8 cellular contexts compared by ENCODE assay signal in genomic region chr22:28019881-28020861, GRCh38.
DNase-seq lines count a peak whose midpoint lies in the region; ATAC-seq and TF ChIP-seq lines count a peak whose summit lies in the region.

No MANE protein-coding gene starts in this region.

- POLR2A ChIA-PET in IMR-90 (lab: Charles Lee; ENCODE audit: unreplicated experiment): no interaction called here

- ATAC-seq in IMR-90 (ENCODE audit: low read depth) (peak; percentile 95), aorta (ENCODE audit: low FRiP score) (peak; percentile 79), HG03196 (IDR thresholded peaks at IDR 0.05; ENCODE audit: unreplicated experiment) (no peak)

- H3K56ac ChIP-seq in IMR-90 (ENCODE audit: extremely low read depth, insufficient read depth, low read length): no peak overlapping the region

- H2AK5ac ChIP-seq in IMR-90 (ENCODE audit: low read depth, low read length): no peak overlapping the region

- peak overlapping the region; percentile 54 for H2AFZ ChIP-seq in IMR-90 (replicated peaks; ENCODE audit: low read length, poor library complexity)

- no peak overlapping the region for H4K5ac ChIP-seq in IMR-90 (ENCODE audit: low read depth, low read length)

- in situ Hi-C loops in IMR-90 (cut with MboI; ENCODE audit: low sequenced_read_pairs): loop anchor here (10.0 to 25.0 kb wide), 3 partner anchors 575 to 1258 kb away; no protein-coding TSS in a partner anchor

- H3K27me3 ChIP-seq in IMR-90 (ENCODE audit: control insufficient read depth, insufficient read depth, low read length) (no peaks in the 10 kb centered on the region), adipocyte (replicated peaks; ENCODE audit: control insufficient read depth, insufficient read depth, low read length) (no peaks in the 10 kb centered on the region), left ventricle myocardium inferior (ENCODE audit: low read depth) (no peaks in the 10 kb centered on the region), aorta (ENCODE audit: control insufficient read depth in 1 of 2, insufficient read depth in 2 of 2, low read length in 1 of 2) (no peaks in the 10 kb centered on the region)

- no peak overlapping the region for H2BK5ac ChIP-seq in IMR-90 (ENCODE audit: low read depth, low read length, poor library complexity, severe bottlenecking)

- no peak overlapping the region for H4K91ac ChIP-seq in IMR-90 (ENCODE audit: insufficient read depth, low read depth, low read length)

- 58% methylated on average over 3 of the region's 20 CpGs; no CpG with 5 or more reads in 1 of the 2 experiments for WGBS in IMR-90 (ENCODE audit: extremely low coverage in 2 of 2, insufficient read length in 1 of 2), 2 experiments
- WGBS in aorta, 2 donors: 53 to 54% methylated on average over 20 of the region's 20 CpGs

- peaks cover 4% of the 10 kb centered on the region; the same call in 1 of the 2 replicates for H3K36me3 ChIP-seq in IMR-90 (ENCODE audit: control insufficient read depth, insufficient read depth, low read length)
- no peaks in the 10 kb centered on the region for H3K36me3 ChIP-seq in adipocyte (ENCODE audit: control insufficient read depth, insufficient read depth, low read length, severe bottlenecking)
- H3K36me3 ChIP-seq in left ventricle myocardium inferior: no peaks in the 10 kb centered on the region
- H3K36me3 ChIP-seq in aorta (ENCODE audit: control insufficient read depth in 1 of 2, insufficient read depth in 2 of 2, low read length in 1 of 2): no peaks in the 10 kb centered on the region

- no peak overlapping the region for H2BK15ac ChIP-seq in IMR-90 (ENCODE audit: low read depth, low read length)

- H4K20me1 ChIP-seq in IMR-90 (ENCODE audit: insufficient read depth, low read length): peaks cover 18% of the 10 kb centered on the region

- peak overlapping the region; percentile 21; the same call in 1 of the 2 replicates for H3K27ac ChIP-seq in IMR-90 (ENCODE audit: insufficient read depth, low read length)
- H3K27ac ChIP-seq in left ventricle myocardium inferior (replicated peaks): peak overlapping the region; percentile 2
- H3K27ac ChIP-seq in aorta (ENCODE audit: low read depth in 1 of 2, low read length in 2 of 2): no peak overlapping the region

- intact Hi-C loops in IMR-90 (cut with micrococcal nuclease) (loop anchor here (1.0 kb wide), 2 partner anchors 422 to 574 kb away; no protein-coding TSS in a partner anchor), left ventricle myocardium inferior (cut with micrococcal nuclease) (no loop called here), aorta (cut with DNase I) (loop anchor here (2.0 to 10.0 kb wide), 2 partner anchors 573 to 805 kb away; no protein-coding TSS in a partner anchor)

- DNase-seq in GM03348 (ENCODE audit: low spot score) (peak; percentile 91), IMR-90 (peak; percentile 60), SW480 (ENCODE audit: low spot score) (peak; percentile 35), adipocyte (ENCODE audit: low read depth) (peak; percentile 80), left ventricle myocardium inferior (peak; percentile 78), pulmonary artery endothelial cell (ENCODE audit: low read depth, low spot score) (peak; percentile 24), aorta (peak; percentile 75 to 91)

- H3K79me1 ChIP-seq in IMR-90 (ENCODE audit: low read depth in 1 of 2, low read length in 2 of 2): no peaks in the 10 kb centered on the region

- no peak for TF ChIP-seq POLR2A in IMR-90 (IDR thresholded peaks at IDR 0.05; ENCODE audit: low read depth, low read length)

- H3K23ac ChIP-seq in IMR-90 (ENCODE audit: low read depth, low read length): no peak overlapping the region

- peak overlapping the region; percentile 46; the same call in 1 of the 2 replicates for H3K4ac ChIP-seq in IMR-90 (ENCODE audit: low read depth, low read length)

- no peak overlapping the region for H2BK120ac ChIP-seq in IMR-90 (ENCODE audit: low read depth, low read length)

- H3K4me2 ChIP-seq in IMR-90 (ENCODE audit: low read depth, low read length): peak overlapping the region; percentile 13

- H3K9ac ChIP-seq in IMR-90 (ENCODE audit: low read depth, low read length): 0 out of 2 replicates have a peak overlapping the region, but pooled peaks have one; percentile 12
- H3K9ac ChIP-seq in adipocyte (ENCODE audit: low read length): no peak overlapping the region

- dilution Hi-C loops in IMR-90 (cut with HindIII; ENCODE audit: low sequenced_read_pairs, unreplicated experiment): no loop called here

- H3K18ac ChIP-seq in IMR-90 (ENCODE audit: low read depth, low read length): no peak overlapping the region

- peaks cover 13% of the 10 kb centered on the region for H3K4me1 ChIP-seq in IMR-90 (ENCODE audit: control insufficient read depth, insufficient read depth, low read length)
- peaks cover 6% of the 10 kb centered on the region for H3K4me1 ChIP-seq in adipocyte (ENCODE audit: control insufficient read depth, insufficient read depth, low read length)
- peaks cover 60% of the 10 kb centered on the region for H3K4me1 ChIP-seq in left ventricle myocardium inferior
- H3K4me1 ChIP-seq in aorta (ENCODE audit: control insufficient read depth in 1 of 2, insufficient read depth in 2 of 2, low read length in 2 of 2): no peaks in the 10 kb centered on the region

- CTCF ChIA-PET in IMR-90 (lab: Yijun Ruan, JAX): interaction anchor here (0.6 to 1.4 kb wide), 14 partner anchors 9 to 731 kb away, joined by 3 to 9 read pairs (median 3); no protein-coding TSS in a partner anchor

- H2BK20ac ChIP-seq in IMR-90 (ENCODE audit: low read depth, low read length): no peak overlapping the region

- no peaks in the 10 kb centered on the region; the same call in 1 of the 2 replicates for H3K9me1 ChIP-seq in IMR-90 (ENCODE audit: insufficient read depth, low read length)

- peak; percentile 89 for TF ChIP-seq RAD21 in IMR-90 (IDR thresholded peaks at IDR 0.05; ENCODE audit: low read length)

- no peak overlapping the region; a peak in 1 of 4 replicates for H4K8ac ChIP-seq in IMR-90 (ENCODE audit: low read depth in 2 of 2, low read length in 2 of 2)

- H2AK9ac ChIP-seq in IMR-90 (replicated peaks; ENCODE audit: low read depth, low read length, poor library complexity): peak overlapping the region; percentile 55

- TF ChIP-seq CTCF in IMR-90 (conservative IDR thresholded peaks at IDR 0.05; ENCODE audit: low read depth, low read length) (peak; percentile 89), left ventricle myocardium inferior (IDR thresholded peaks at IDR 0.05; ENCODE audit: borderline replicate concordance) (peak; percentile 98)

- H3K4me3 ChIP-seq in IMR-90 (ENCODE audit: insufficient read depth, low read depth, low read length) (no peak overlapping the region), adipocyte (ENCODE audit: low read length) (no peak overlapping the region), left ventricle myocardium inferior (no peak overlapping the region), aorta (ENCODE audit: low read length in 2 of 2) (no peak overlapping the region)

- no TSS peak for BruUV-seq in IMR-90 (replicated peaks; lab: Mats Ljungman, UMichigan)

- H3K9me3 ChIP-seq in IMR-90 (ENCODE audit: control insufficient read depth, insufficient read depth, low read length) (no peaks in the 10 kb centered on the region), adipocyte (ENCODE audit: control insufficient read depth, low read length) (no peaks in the 10 kb centered on the region), left ventricle myocardium inferior (replicated peaks) (no peaks in the 10 kb centered on the region), aorta (ENCODE audit: control insufficient read depth, low read length) (no peaks in the 10 kb centered on the region)

- 0 out of 2 replicates have a peak overlapping the region, but pooled peaks have one; percentile 68 for H3K14ac ChIP-seq in IMR-90 (replicated peaks; ENCODE audit: low read depth, low read length)

TF ChIP-seq in IMR-90, 13 proteins besides CTCF, POLR2A, EP300 and RAD21:
- TF ChIP-seq BHLHE40 (IDR thresholded peaks at IDR 0.05; ENCODE audit: low read depth, low read length) (no peak), CEBPB (IDR thresholded peaks at IDR 0.05; ENCODE audit: low read depth, low read length) (no peak), CHD1 (IDR thresholded peaks at IDR 0.05; ENCODE audit: low read depth, low read length) (no peak), SMC3 (IDR thresholded peaks at IDR 0.05; ENCODE audit: low read depth, low read length) (peak; percentile 89), NFE2L2 (IDR thresholded peaks at IDR 0.05; ENCODE audit: low read depth, low read length) (no peak), MAZ (IDR thresholded peaks at IDR 0.05; ENCODE audit: borderline replicate concordance, low read depth, low read length) (peak; percentile 73), MXI1 (IDR thresholded peaks at IDR 0.05; ENCODE audit: borderline replicate concordance, low read depth, low read length) (no peak), MAFK (IDR thresholded peaks at IDR 0.05; ENCODE audit: low read depth, low read length) (no peak)

Comparison
In these comparisons a context has a peak if more than half of its experiments do, and no peak if none do; other contexts are left out.
1. DNase-seq: peak in every context shown above with its lines; median percentile 91 in GM03348; 83 in aorta; 80 in adipocyte; 78 in left ventricle myocardium inferior; 60 in IMR-90; 35 in SW480; 24 in pulmonary artery endothelial cell.
2. H3K27ac ChIP-seq: peak in IMR-90 (single experiment) and left ventricle myocardium inferior (single experiment); none in aorta (0 of 2).